Comparison of ENCODE assay signal across 18 cellular contexts in genomic region chr4:163622351-163623051, GRCh38.
"Had no signal": no experiment of that assay in that cellular context is flagged by ENCODE, and none has a peak within 500 bp of the region (broad histone marks: within the 10 kb centered on the region; RNA-seq: fewer than 3 reads in every experiment).

No MANE protein-coding gene starts in this region.

- H3K4me1 ChIP-seq: testis, vagina had no signal

- H3K27ac ChIP-seq: testis, vagina, VCaP had no signal

- ATAC-seq: activated CD4-positive, CD25-positive, alpha-beta regulatory T cell treated with anti-CD3 and anti-CD28 coated beads, Interleukin-2, amount 50 U/mL, for 24 hours; activated CD8-positive, alpha-beta T cell treated with anti-CD3 and anti-CD28 coated beads, Interleukin-2, amount 10 ng/mL, durations not matched to agents 7 days and 5 days; esophagus mucosa; natural killer cell had no signal

- DNase-seq: activated CD4-positive, alpha-beta T cell treated with anti-CD3 and anti-CD28 coated beads, Interleukin-2, amount 50 U/mL, for 1 hour; activated CD8-positive, alpha-beta T cell treated with anti-CD3 and anti-CD28 coated beads, Interleukin-2, amount 10 ng/mL, durations not matched to agents 7 days and 5 days; activated gamma-delta T cell treated with Interleukin-2 at 50 U/mL for 16 hours; aorta; caudate nucleus; effector memory CD4-positive, alpha-beta T cell; foreskin melanocyte; glutamatergic neuron; hippocampal formation; natural killer cell; retina; stimulated activated CD4-positive, alpha-beta T cell treated with anti-CD3 and anti-CD28 coated beads, Interleukin-1b, Interleukin-23, amount 100 ng/mL, for 48 hours; testis; trophoblast cell had no signal

- H3K9me3 ChIP-seq: testis, vagina had no signal

- H3K27me3 ChIP-seq: testis, vagina had no signal

- H3K4me3 ChIP-seq: testis, vagina had no signal

- H3K36me3 ChIP-seq: vagina had no signal
